In the genomic region with DNA sequence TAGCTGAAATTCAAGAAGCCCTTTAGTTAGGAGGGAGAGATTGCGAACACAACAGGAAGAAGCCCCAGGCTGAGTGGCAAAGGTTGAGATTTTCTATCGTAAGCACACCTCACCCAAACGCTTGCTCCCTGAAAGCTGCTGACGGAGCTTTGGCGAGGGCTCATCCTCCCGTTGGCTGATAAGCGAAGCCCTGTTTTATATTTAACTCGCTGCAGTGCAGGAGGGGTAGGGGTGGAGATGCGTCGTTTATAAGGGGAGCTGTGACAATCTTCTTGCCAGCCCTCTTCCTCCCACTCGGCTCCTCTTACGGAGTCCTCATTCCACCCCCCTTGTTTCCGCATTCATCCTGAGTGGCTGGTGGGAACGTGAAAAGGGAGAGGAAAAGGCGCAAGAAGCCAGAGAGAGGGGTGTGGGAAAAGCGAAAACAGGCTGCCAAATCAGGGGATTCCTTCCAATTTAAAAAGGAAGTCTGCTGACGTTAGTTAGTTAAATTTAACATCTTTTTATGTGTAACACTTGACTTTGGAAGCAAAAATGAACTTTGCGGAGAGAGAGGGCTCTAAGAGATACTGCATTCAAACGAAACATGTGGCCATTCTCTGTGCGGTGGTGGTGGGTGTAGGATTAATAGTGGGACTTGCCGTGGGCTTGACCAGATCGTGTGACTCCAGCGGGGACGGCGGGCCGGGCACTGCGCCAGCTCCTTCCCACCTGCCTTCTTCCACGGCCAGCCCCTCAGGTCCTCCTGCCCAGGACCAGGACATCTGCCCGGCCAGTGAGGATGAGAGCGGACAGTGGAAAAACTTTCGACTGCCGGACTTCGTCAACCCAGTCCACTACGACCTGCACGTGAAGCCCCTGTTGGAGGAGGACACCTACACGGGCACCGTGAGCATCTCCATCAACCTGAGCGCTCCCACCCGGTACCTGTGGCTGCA, we compare ENCODE assay signal across 11 cellular contexts. TPM values are rescaled to one million over a fixed set of nuclear protein-coding genes. Genes with fewer than 3 reads are reported as not detected.
DNase-seq lines count a peak whose midpoint lies in the region; ATAC-seq, FAIRE-seq and TF ChIP-seq lines count a peak whose summit lies in the region.
"Had no signal": no experiment of that assay in that cellular context is flagged by ENCODE, and none has a peak within 500 bp of the region (broad histone marks: within the 10 kb centered on the region; RNA-seq: fewer than 3 reads in every experiment).

A gene with protein sequence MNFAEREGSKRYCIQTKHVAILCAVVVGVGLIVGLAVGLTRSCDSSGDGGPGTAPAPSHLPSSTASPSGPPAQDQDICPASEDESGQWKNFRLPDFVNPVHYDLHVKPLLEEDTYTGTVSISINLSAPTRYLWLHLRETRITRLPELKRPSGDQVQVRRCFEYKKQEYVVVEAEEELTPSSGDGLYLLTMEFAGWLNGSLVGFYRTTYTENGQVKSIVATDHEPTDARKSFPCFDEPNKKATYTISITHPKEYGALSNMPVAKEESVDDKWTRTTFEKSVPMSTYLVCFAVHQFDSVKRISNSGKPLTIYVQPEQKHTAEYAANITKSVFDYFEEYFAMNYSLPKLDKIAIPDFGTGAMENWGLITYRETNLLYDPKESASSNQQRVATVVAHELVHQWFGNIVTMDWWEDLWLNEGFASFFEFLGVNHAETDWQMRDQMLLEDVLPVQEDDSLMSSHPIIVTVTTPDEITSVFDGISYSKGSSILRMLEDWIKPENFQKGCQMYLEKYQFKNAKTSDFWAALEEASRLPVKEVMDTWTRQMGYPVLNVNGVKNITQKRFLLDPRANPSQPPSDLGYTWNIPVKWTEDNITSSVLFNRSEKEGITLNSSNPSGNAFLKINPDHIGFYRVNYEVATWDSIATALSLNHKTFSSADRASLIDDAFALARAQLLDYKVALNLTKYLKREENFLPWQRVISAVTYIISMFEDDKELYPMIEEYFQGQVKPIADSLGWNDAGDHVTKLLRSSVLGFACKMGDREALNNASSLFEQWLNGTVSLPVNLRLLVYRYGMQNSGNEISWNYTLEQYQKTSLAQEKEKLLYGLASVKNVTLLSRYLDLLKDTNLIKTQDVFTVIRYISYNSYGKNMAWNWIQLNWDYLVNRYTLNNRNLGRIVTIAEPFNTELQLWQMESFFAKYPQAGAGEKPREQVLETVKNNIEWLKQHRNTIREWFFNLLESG (plus strand): TSS at position 275 of the 938 bp plus-strand sequence. CDS start 260 bp downstream, at position 535.

- WGBS in pancreas, 2 donors = 46 to 50% methylated on average over 39 of the region's 39 CpGs

- peak; percentile 2 for DNase-seq in AG09319 (ENCODE audit: extremely low read depth, low read depth)
- peak; percentile 42 for DNase-seq in adipocyte (ENCODE audit: low read depth)
- DNase-seq in left cardiac atrium = peak; percentile 58
- peak in 3 of 6 donors; percentile 24 to 61 (median 58) for DNase-seq in pancreas
- no peak for DNase-seq in NCI-H2029 (lab: John Stamatoyannopoulos, UW)
- no peak for DNase-seq in DMS114 treated with DMSO at 0.1 percent for 48 hours (lab: John Stamatoyannopoulos, UW; ENCODE audit: unreplicated experiment)
- DNase-seq: activated B cell treated with CpG ODN at 0.5 μM for 24 hours; central memory CD4-positive, alpha-beta T cell; NCI-H187 treated with DMSO at 0.1 percent for 48 hours had no signal

- FAIRE-seq in pancreas (lab: Jason Lieb, UNC) = no peak

- H3K36me3 ChIP-seq in adipocyte (ENCODE audit: control insufficient read depth, insufficient read depth, low read length, severe bottlenecking) (no peaks in the 10 kb centered on the region), pancreas (no peaks in the 10 kb centered on the region)

- H3K4me1 ChIP-seq in adipocyte (ENCODE audit: control insufficient read depth, insufficient read depth, low read length) (peaks cover 22% of the 10 kb centered on the region), pancreas (no peaks in the 10 kb centered on the region)

- H3K9ac ChIP-seq in adipocyte (ENCODE audit: low read length) = peak within 1 kb of the TSS; percentile 46

- TF ChIP-seq CTCF in AG09319 (IDR thresholded peaks at IDR 0.05; ENCODE audit: low read depth, low read length) = no peak
- no peak for TF ChIP-seq CTCF in pancreas (IDR thresholded peaks at IDR 0.05)

- H3K4me3 ChIP-seq in adipocyte (ENCODE audit: low read length) = peak within 1 kb of the TSS; percentile 82
- peak within 1 kb of the TSS in 1 of 4 donors; percentile 6 for H3K4me3 ChIP-seq in pancreas

- H3K27me3 ChIP-seq in adipocyte (replicated peaks; ENCODE audit: control insufficient read depth, insufficient read depth, low read length) (no peaks in the 10 kb centered on the region), pancreas (peaks cover 0 to 18% (median 1%) of the 10 kb centered on the region in 4 donors)

- no peak within 1 kb of the TSS for H3K27ac ChIP-seq in pancreas

- no peaks in the 10 kb centered on the region for H3K9me3 ChIP-seq in adipocyte (ENCODE audit: control insufficient read depth, low read length)
- no peaks in the 10 kb centered on the region for H3K9me3 ChIP-seq in pancreas

- intact Hi-C loops in left cardiac atrium (cut with DNase I) = loop anchor here in 1 of 2 donors (10.0 kb wide), 1 partner anchor 111 kb away; no protein-coding TSS in a partner anchor
- intact Hi-C loops in pancreas (cut with DNase I) = no loop called here

- ATAC-seq in left cardiac atrium (peak; percentile 89), pancreas (peak in 3 of 4 donors; percentile 41 to 48 (median 46)), HG03175 (IDR thresholded peaks at IDR 0.05; ENCODE audit: unreplicated experiment) (no peak), HG02938 (IDR thresholded peaks at IDR 0.05; ENCODE audit: unreplicated experiment) (no peak)

RNA-seq across cellular contexts. Expression of the gene that starts here (rescaled TPM):
- total RNA-seq in left cardiac atrium (10 to 100 TPM in 1 of 2 donors, 1 to 10 TPM in 1; 7.4 to 12.2 TPM), pancreas (1 to 10 TPM in 2 of 6 donors, under 1 TPM in 4; 0.64 to 2.3 (median 0.75) TPM)
- polyA plus RNA-seq in pancreas = 1 to 10 TPM in 1 of 2 donors, under 1 TPM in 1; 0.27 to 3.1 TPM
- total RNA-seq: activated B cell treated with CpG ODN at 0.5 μM for 24 hours had no signal

Comparison
In these comparisons a context has a peak if more than half of its experiments do, and no peak if none do; other contexts are left out.
1. DNase-seq: peak in AG09319 (single experiment), adipocyte (single experiment) and left cardiac atrium (single experiment); none in NCI-H2029 (single experiment) and DMS114 treated with DMSO at 0.1 percent for 48 hours (single experiment).
2. ATAC-seq: peak in left cardiac atrium (2 of 2) and pancreas (3 of 4); none in HG03175 (single experiment) and HG02938 (single experiment).